19 cellular contexts compared by ENCODE assay signal in the genomic region with DNA sequence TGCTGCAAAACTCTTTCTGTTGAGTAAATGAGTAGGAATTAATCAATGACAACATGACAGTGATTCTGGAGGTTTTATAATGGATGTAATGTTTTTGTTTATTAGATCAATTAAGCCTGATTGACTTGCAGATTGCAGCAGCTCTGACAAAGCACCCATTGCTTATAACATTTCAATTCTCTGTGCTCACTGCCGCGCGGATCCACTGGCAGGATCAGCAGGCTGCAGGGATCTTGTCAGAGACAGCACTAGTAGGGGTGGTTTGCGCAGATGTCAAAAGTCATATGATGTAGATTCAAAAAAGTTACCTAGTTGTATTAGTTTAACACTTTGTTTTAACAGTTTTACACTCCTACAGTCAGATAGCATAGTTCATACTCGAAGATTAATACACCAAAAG.
DNase-seq lines count a peak whose midpoint lies in the region; ATAC-seq lines count a peak whose summit lies in the region.
"Had no signal": no experiment of that assay in that cellular context is flagged by ENCODE, and none has a peak within 500 bp of the region (broad histone marks: within the 10 kb centered on the region; RNA-seq: fewer than 3 reads in every experiment).

No MANE protein-coding gene starts in this region.

- no peak for ATAC-seq in activated T-cell treated with anti-CD3 and anti-CD28 coated beads, Interleukin-2, amount 50 U/mL, for 72 hours (replicated peaks in 1 of 2)
- ATAC-seq in activated T-helper 17 cell treated with anti-CD3 and anti-CD28 coated beads, Interleukin-2, amount 50 U/mL, for 72 hours (replicated peaks) = no peak
- no peak for ATAC-seq in stimulated activated memory B cell treated with anti-CD40 and anti-IgM and Interleukin-4, amounts not matched to agents 10 μg/mL and 1 μg/mL and 100 μg/mL, for 72 hours
- ATAC-seq in HG03175 (IDR thresholded peaks at IDR 0.05; ENCODE audit: unreplicated experiment) = no peak
- ATAC-seq in HG03196 (IDR thresholded peaks at IDR 0.05; ENCODE audit: unreplicated experiment) = no peak
- ATAC-seq: right lobe of liver had no signal

- H3K27me3 Mint-ChIP-seq in activated T-cell treated with anti-CD3 and anti-CD28 coated beads, Interleukin-2, amount 50 U/mL, for 72 hours (ENCODE audit: low read depth) = no peaks in the 10 kb centered on the region
- no peaks in the 10 kb centered on the region for H3K27me3 Mint-ChIP-seq in activated T-helper 17 cell treated with anti-CD3 and anti-CD28 coated beads, Interleukin-2, amount 50 U/mL, for 72 hours
- no peaks in the 10 kb centered on the region for H3K27me3 Mint-ChIP-seq in stimulated activated memory B cell treated with anti-CD40 and anti-IgM and Interleukin-4, amounts not matched to agents 10 μg/mL and 1 μg/mL and 100 μg/mL, for 72 hours
- H3K27me3 Mint-ChIP-seq: activated naive CD8-positive, alpha-beta T cell treated with anti-CD3 and anti-CD28 coated beads, Interleukin-2, amount 10 ng/mL, durations not matched to agents 7 days and 5 days had no signal

- peaks cover under 1% of the 10 kb centered on the region in 2 donors for H3K9me3 Mint-ChIP-seq in activated T-cell treated with anti-CD3 and anti-CD28 coated beads, Interleukin-2, amount 50 U/mL, for 72 hours
- no peaks in the 10 kb centered on the region for H3K9me3 Mint-ChIP-seq in activated T-helper 17 cell treated with anti-CD3 and anti-CD28 coated beads, Interleukin-2, amount 50 U/mL, for 72 hours
- H3K9me3 Mint-ChIP-seq in stimulated activated memory B cell treated with anti-CD40 and anti-IgM and Interleukin-4, amounts not matched to agents 10 μg/mL and 1 μg/mL and 100 μg/mL, for 72 hours = peaks cover under 1% of the 10 kb centered on the region
- H3K9me3 Mint-ChIP-seq: activated naive CD8-positive, alpha-beta T cell treated with anti-CD3 and anti-CD28 coated beads, Interleukin-2, amount 10 ng/mL, durations not matched to agents 7 days and 5 days had no signal

- no peak overlapping the region for H3K4me3 Mint-ChIP-seq in activated T-cell treated with anti-CD3 and anti-CD28 coated beads, Interleukin-2, amount 50 U/mL, for 72 hours
- peak overlapping the region; percentile 37 for H3K4me3 Mint-ChIP-seq in activated T-helper 17 cell treated with anti-CD3 and anti-CD28 coated beads, Interleukin-2, amount 50 U/mL, for 72 hours
- no peak overlapping the region for H3K4me3 Mint-ChIP-seq in stimulated activated memory B cell treated with anti-CD40 and anti-IgM and Interleukin-4, amounts not matched to agents 10 μg/mL and 1 μg/mL and 100 μg/mL, for 72 hours
- H3K4me3 Mint-ChIP-seq: activated naive CD8-positive, alpha-beta T cell treated with anti-CD3 and anti-CD28 coated beads, Interleukin-2, amount 10 ng/mL, durations not matched to agents 7 days and 5 days; H9 had no signal

- H3K4me1 Mint-ChIP-seq in activated T-cell treated with anti-CD3 and anti-CD28 coated beads, Interleukin-2, amount 50 U/mL, for 72 hours (ENCODE audit: low read depth) = peaks cover 81% of the 10 kb centered on the region
- H3K4me1 Mint-ChIP-seq in activated T-helper 17 cell treated with anti-CD3 and anti-CD28 coated beads, Interleukin-2, amount 50 U/mL, for 72 hours = peaks cover 60% of the 10 kb centered on the region
- peaks cover 55% of the 10 kb centered on the region for H3K4me1 Mint-ChIP-seq in stimulated activated memory B cell treated with anti-CD40 and anti-IgM and Interleukin-4, amounts not matched to agents 10 μg/mL and 1 μg/mL and 100 μg/mL, for 72 hours

- peak overlapping the region; percentile 80 for H3K27ac Mint-ChIP-seq in activated T-cell treated with anti-CD3 and anti-CD28 coated beads, Interleukin-2, amount 50 U/mL, for 72 hours
- peak overlapping the region; percentile 36 for H3K27ac Mint-ChIP-seq in activated T-helper 17 cell treated with anti-CD3 and anti-CD28 coated beads, Interleukin-2, amount 50 U/mL, for 72 hours
- H3K27ac Mint-ChIP-seq in stimulated activated memory B cell treated with anti-CD40 and anti-IgM and Interleukin-4, amounts not matched to agents 10 μg/mL and 1 μg/mL and 100 μg/mL, for 72 hours = peak overlapping the region; percentile 21

- peaks cover 12 to 28% of the 10 kb centered on the region in 2 donors for H3K36me3 Mint-ChIP-seq in activated T-cell treated with anti-CD3 and anti-CD28 coated beads, Interleukin-2, amount 50 U/mL, for 72 hours (ENCODE audit: insufficient read depth in 2 of 2)
- H3K36me3 Mint-ChIP-seq in activated T-helper 17 cell treated with anti-CD3 and anti-CD28 coated beads, Interleukin-2, amount 50 U/mL, for 72 hours (ENCODE audit: low read depth) = peaks cover 84% of the 10 kb centered on the region
- H3K36me3 Mint-ChIP-seq in stimulated activated memory B cell treated with anti-CD40 and anti-IgM and Interleukin-4, amounts not matched to agents 10 μg/mL and 1 μg/mL and 100 μg/mL, for 72 hours = peaks cover 62% of the 10 kb centered on the region

- DNase-seq in activated T-cell treated with anti-CD3 and anti-CD28 coated beads, Interleukin-2, amount 50 U/mL, for 72 hours = no peak
- DNase-seq in activated T-cell treated with anti-CD3 and anti-CD28 coated beads, Interleukin-2, amount 50 U/mL, for 1 hour = no peak
- DNase-seq in medulla oblongata (ENCODE audit: extremely low spot score) = peak; percentile 72
- no peak for DNase-seq in NCI-H446 (lab: John Stamatoyannopoulos, UW)
- DNase-seq: ACHN; activated naive CD8-positive, alpha-beta T cell treated with anti-CD3 and anti-CD28 coated beads, Interleukin-2, amount 10 ng/mL, durations not matched to agents 7 days and 5 days; COR-L47; effector CD4-positive, alpha-beta T cell; H9; heart left ventricle; Kasumi-1; NCI-H146; occipital lobe; right lobe of liver; T-helper 1 cell had no signal

Comparison
In these comparisons a context has a peak if more than half of its experiments do, and no peak if none do; other contexts are left out.
1. H3K27ac Mint-ChIP-seq: peak in every context shown above with its lines; median percentile 80 in activated T-cell treated with anti-CD3 and anti-CD28 coated beads, Interleukin-2, amount 50 U/mL, for 72 hours; 36 in activated T-helper 17 cell treated with anti-CD3 and anti-CD28 coated beads, Interleukin-2, amount 50 U/mL, for 72 hours; 21 in stimulated activated memory B cell treated with anti-CD40 and anti-IgM and Interleukin-4, amounts not matched to agents 10 μg/mL and 1 μg/mL and 100 μg/mL, for 72 hours.